In genomic region chr4:176489001-176489400, GRCh38 we compare ENCODE assay signal across 7 cellular contexts.
"Had no signal": no experiment of that assay in that cellular context is flagged by ENCODE, and none has a peak within 500 bp of the region (broad histone marks: within the 10 kb centered on the region; RNA-seq: fewer than 3 reads in every experiment).

No MANE protein-coding gene starts in this region.

- H3K4me3 ChIP-seq: GM23248 had no signal

- H3K9me3 Mint-ChIP-seq: H9 had no signal

- FAIRE-seq: HepG2 had no signal

- H3K36me3 Mint-ChIP-seq: IgD-negative memory B cell had no signal

- H3K27me3 Mint-ChIP-seq: IgD-negative memory B cell had no signal

- H3K27ac Mint-ChIP-seq: H9, IgD-negative memory B cell had no signal

- H3K4me3 Mint-ChIP-seq: H9, IgD-negative memory B cell had no signal

- H2AFZ ChIP-seq: GM23248 had no signal

- H3K27ac ChIP-seq: GM23248, HL-60 had no signal

- H3K9ac ChIP-seq: GM23248 had no signal

- H3K4me1 Mint-ChIP-seq: IgD-negative memory B cell had no signal

- DNase-seq: GM23248, GOT3, H9, HCEC 1CT had no signal
